In the genomic region with DNA sequence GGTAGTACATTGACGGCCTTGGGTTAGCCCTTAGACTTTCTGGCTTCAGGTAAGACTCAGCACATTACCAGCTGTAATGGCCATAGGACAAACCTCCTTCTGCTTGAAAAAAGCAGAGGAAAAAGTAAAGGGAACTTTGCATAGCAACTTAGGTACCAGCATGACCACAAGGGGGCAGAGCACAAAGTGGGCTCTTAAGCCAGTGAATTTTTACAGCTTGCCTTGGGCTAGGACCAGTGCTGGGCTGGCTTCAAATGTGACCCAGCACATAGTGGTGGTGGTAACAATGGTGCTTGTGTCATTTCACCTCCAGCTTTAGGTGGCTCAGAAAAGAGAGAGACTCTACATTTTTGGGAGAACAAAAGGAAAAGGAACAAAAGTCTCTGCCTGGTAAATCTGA, we compare ENCODE assay signal across 11 cellular contexts.
A peak's percentile ranks its signal among the peaks of the same experiment; 100 is the strongest.
DNase-seq lines count a peak whose midpoint lies in the region; ATAC-seq and TF ChIP-seq lines count a peak whose summit lies in the region.
"Had no signal": no experiment of that assay in that cellular context is flagged by ENCODE, and none has a peak within 500 bp of the region (broad histone marks: within the 10 kb centered on the region; RNA-seq: fewer than 3 reads in every experiment).

No MANE protein-coding gene starts in this region.

- POLR2A ChIA-PET in activated CD8-positive, alpha-beta T cell treated with anti-CD3 and anti-CD28 coated beads for 36 hours (lab: Charles Lee) = no interaction called here
- POLR2A ChIA-PET in activated CD8-positive, alpha-beta T cell treated with anti-CD3 and anti-CD28 coated beads, Interleukin-2, amount 10 ng/mL, durations not matched to agents 7 days and 5 days (lab: Charles Lee) = no interaction called here

- no peak for ATAC-seq in activated CD8-positive, alpha-beta T cell treated with anti-CD3 and anti-CD28 coated beads for 36 hours
- ATAC-seq in activated CD8-positive, alpha-beta T cell treated with anti-CD3 and anti-CD28 coated beads, Interleukin-2, amount 10 ng/mL, durations not matched to agents 7 days and 5 days = no peak
- ATAC-seq in psoas muscle (no peak), HG03460 (IDR thresholded peaks at IDR 0.05; ENCODE audit: unreplicated experiment) (no peak), GM19467 (IDR thresholded peaks at IDR 0.05; ENCODE audit: unreplicated experiment) (no peak)

- DNase-seq in activated CD8-positive, alpha-beta T cell treated with anti-CD3 and anti-CD28 coated beads for 36 hours = no peak
- DNase-seq in activated CD8-positive, alpha-beta T cell treated with anti-CD3 and anti-CD28 coated beads, Interleukin-2, amount 10 ng/mL, durations not matched to agents 7 days and 5 days = no peak
- DNase-seq in NCI-H1694 treated with DMSO at 0.1 percent for 48 hours (lab: John Stamatoyannopoulos, UW) = peak; percentile 2
- peak; percentile 21 for DNase-seq in endothelial cell (ENCODE audit: low spot score)
- DNase-seq in psoas muscle = no peak
- DNase-seq in GM19238 (ENCODE audit: insufficient read length, low spot score) = no peak
- DNase-seq: caudate nucleus, KG1 had no signal

- H3K9me3 ChIP-seq in psoas muscle = no peaks in the 10 kb centered on the region

- intact Hi-C loops in activated CD8-positive, alpha-beta T cell treated with anti-CD3 and anti-CD28 coated beads for 36 hours (cut with micrococcal nuclease) = no loop called here
- intact Hi-C loops in psoas muscle (cut with DNase I) = no loop called here

- H3K4me1 ChIP-seq in psoas muscle = no peaks in the 10 kb centered on the region
- H3K4me1 ChIP-seq: BLaER1 treated with 17β-estradiol and CSF1 and Interleukin-3, amounts not matched to agents 10 nM and 100 nM had no signal

- no peaks in the 10 kb centered on the region for H3K36me3 ChIP-seq in psoas muscle (ENCODE audit: insufficient read depth in 1 of 2, low read depth in 1 of 2)
- H3K36me3 ChIP-seq: BLaER1 treated with 17β-estradiol and CSF1 and Interleukin-3, amounts not matched to agents 10 nM and 100 nM had no signal

- no peak overlapping the region for H3K4me3 ChIP-seq in psoas muscle
- H3K4me3 ChIP-seq: BLaER1 treated with 17β-estradiol and CSF1 and Interleukin-3, amounts not matched to agents 10 nM and 100 nM had no signal

- no peaks in the 10 kb centered on the region for H3K36me3 Mint-ChIP-seq in activated CD8-positive, alpha-beta T cell treated with anti-CD3 and anti-CD28 coated beads for 36 hours (ENCODE audit: low read depth)
- H3K36me3 Mint-ChIP-seq in activated CD8-positive, alpha-beta T cell treated with anti-CD3 and anti-CD28 coated beads, Interleukin-2, amount 10 ng/mL, durations not matched to agents 7 days and 5 days (ENCODE audit: low read depth) = no peaks in the 10 kb centered on the region
- peaks cover 13% of the 10 kb centered on the region for H3K36me3 Mint-ChIP-seq in endothelial cell (ENCODE audit: low read depth, unreplicated experiment)

- H3K27ac ChIP-seq in psoas muscle = no peak overlapping the region
- H3K27ac ChIP-seq: BLaER1 treated with 17β-estradiol and CSF1 and Interleukin-3, amounts not matched to agents 10 nM and 100 nM had no signal

- no peaks in the 10 kb centered on the region for H3K27me3 ChIP-seq in psoas muscle (ENCODE audit: insufficient read depth in 3 of 3, low read length in 2 of 3)

- H3K4me1 Mint-ChIP-seq in activated CD8-positive, alpha-beta T cell treated with anti-CD3 and anti-CD28 coated beads for 36 hours (ENCODE audit: low read depth) = no peaks in the 10 kb centered on the region
- no peaks in the 10 kb centered on the region for H3K4me1 Mint-ChIP-seq in activated CD8-positive, alpha-beta T cell treated with anti-CD3 and anti-CD28 coated beads, Interleukin-2, amount 10 ng/mL, durations not matched to agents 7 days and 5 days (ENCODE audit: low read depth)
- peaks cover 2% of the 10 kb centered on the region for H3K4me1 Mint-ChIP-seq in endothelial cell (ENCODE audit: unreplicated experiment)

- CTCF ChIA-PET in activated CD8-positive, alpha-beta T cell treated with anti-CD3 and anti-CD28 coated beads for 36 hours (lab: Charles Lee) = interaction anchor here (0.6 kb wide), 1 partner anchor 10 kb away, joined by 3 read pairs; no protein-coding TSS in a partner anchor
- CTCF ChIA-PET in activated CD8-positive, alpha-beta T cell treated with anti-CD3 and anti-CD28 coated beads, Interleukin-2, amount 10 ng/mL, durations not matched to agents 7 days and 5 days (lab: Charles Lee) = no interaction called here

- TF ChIP-seq CTCF in activated CD8-positive, alpha-beta T cell treated with anti-CD3 and anti-CD28 coated beads for 36 hours (IDR thresholded peaks at IDR 0.05) = peak; percentile 15
- TF ChIP-seq CTCF in endothelial cell (IDR thresholded peaks at IDR 0.05; ENCODE audit: unreplicated experiment) (peak; percentile 54), psoas muscle (IDR thresholded peaks at IDR 0.05) (peak; percentile 25)

- no peak overlapping the region for H3K27ac Mint-ChIP-seq in activated CD8-positive, alpha-beta T cell treated with anti-CD3 and anti-CD28 coated beads for 36 hours
- H3K27ac Mint-ChIP-seq in activated CD8-positive, alpha-beta T cell treated with anti-CD3 and anti-CD28 coated beads, Interleukin-2, amount 10 ng/mL, durations not matched to agents 7 days and 5 days = no peak overlapping the region
- no peak overlapping the region for H3K27ac Mint-ChIP-seq in endothelial cell (ENCODE audit: unreplicated experiment)

- H3K4me3 Mint-ChIP-seq in activated CD8-positive, alpha-beta T cell treated with anti-CD3 and anti-CD28 coated beads for 36 hours = no peak overlapping the region
- no peak overlapping the region for H3K4me3 Mint-ChIP-seq in activated CD8-positive, alpha-beta T cell treated with anti-CD3 and anti-CD28 coated beads, Interleukin-2, amount 10 ng/mL, durations not matched to agents 7 days and 5 days
- no peak overlapping the region for H3K4me3 Mint-ChIP-seq in endothelial cell (ENCODE audit: unreplicated experiment)

- no peaks in the 10 kb centered on the region for H3K27me3 Mint-ChIP-seq in activated CD8-positive, alpha-beta T cell treated with anti-CD3 and anti-CD28 coated beads for 36 hours
- H3K27me3 Mint-ChIP-seq in activated CD8-positive, alpha-beta T cell treated with anti-CD3 and anti-CD28 coated beads, Interleukin-2, amount 10 ng/mL, durations not matched to agents 7 days and 5 days (ENCODE audit: low read depth) = no peaks in the 10 kb centered on the region
- H3K27me3 Mint-ChIP-seq in endothelial cell (ENCODE audit: unreplicated experiment) = no peaks in the 10 kb centered on the region

- WGBS in psoas muscle, 3 donors = 41 to 100% (median 93%) methylated on average over 1 of the region's 1 CpG

- peaks cover 2% of the 10 kb centered on the region for H3K9me3 Mint-ChIP-seq in activated CD8-positive, alpha-beta T cell treated with anti-CD3 and anti-CD28 coated beads for 36 hours
- no peaks in the 10 kb centered on the region for H3K9me3 Mint-ChIP-seq in activated CD8-positive, alpha-beta T cell treated with anti-CD3 and anti-CD28 coated beads, Interleukin-2, amount 10 ng/mL, durations not matched to agents 7 days and 5 days (ENCODE audit: insufficient read depth)
- H3K9me3 Mint-ChIP-seq in endothelial cell (ENCODE audit: unreplicated experiment) = no peaks in the 10 kb centered on the region

Comparison
In these comparisons a context has a peak if more than half of its experiments do, and no peak if none do; other contexts are left out.
1. DNase-seq: peak in NCI-H1694 treated with DMSO at 0.1 percent for 48 hours (single experiment) and endothelial cell (single experiment); none in activated CD8-positive, alpha-beta T cell treated with anti-CD3 and anti-CD28 coated beads for 36 hours (single experiment), activated CD8-positive, alpha-beta T cell treated with anti-CD3 and anti-CD28 coated beads, Interleukin-2, amount 10 ng/mL, durations not matched to agents 7 days and 5 days (single experiment), psoas muscle (0 of 2) and GM19238 (single experiment).
2. Peak in every context shown above with its lines, with median percentiles within 50 percentile points of each other: CTCF ChIP-seq.